Comparison of ENCODE assay signal across 1 cellular context in the genomic region with DNA sequence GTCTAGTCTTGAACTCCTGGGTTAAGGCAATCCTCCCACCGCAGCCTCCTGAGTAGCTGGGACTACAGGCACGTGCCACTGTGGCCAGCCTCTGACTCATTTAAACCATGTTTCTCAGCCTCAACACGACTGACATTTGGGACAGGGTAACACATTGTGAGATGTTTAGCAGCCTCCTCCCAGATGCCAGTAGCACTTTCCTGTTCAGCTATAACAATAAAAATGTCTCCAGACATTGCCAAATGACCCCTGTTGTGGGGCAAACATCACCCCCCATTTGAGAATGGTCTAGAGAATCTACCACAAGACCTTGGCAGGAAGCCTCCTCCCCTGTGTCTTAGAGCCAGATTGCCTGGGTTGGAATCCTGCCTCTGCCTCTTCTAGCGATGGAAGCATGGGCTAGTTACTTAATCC.
TF ChIP-seq lines count a peak whose summit lies in the region.

No MANE protein-coding gene starts in this region.

TF ChIP-seq in HepG2, 621 proteins besides CTCF, POLR2A, EP300 and RAD21 (continued from another document):
- TF ChIP-seq ZFAT (CRISPR knock-in tag; conservative IDR thresholded peaks at IDR 0.05) (no peak), NR3C1 (CRISPR knock-in tag; IDR thresholded peaks at IDR 0.05) (no peak), ZNF841 (CRISPR knock-in tag; IDR thresholded peaks at IDR 0.05; ENCODE audit: borderline replicate concordance) (no peak), TCF12 (IDR thresholded peaks at IDR 0.05) (no peak), TCF12 (CRISPR knock-in tag; IDR thresholded peaks at IDR 0.05) (no peak), ZNF101 (CRISPR knock-in tag; IDR thresholded peaks at IDR 0.05; ENCODE audit: borderline replicate concordance, low read depth) (no peak), ZNF569 (CRISPR knock-in tag; IDR thresholded peaks at IDR 0.05; ENCODE audit: borderline replicate concordance) (no peak), ZNF589 (CRISPR knock-in tag; conservative IDR thresholded peaks at IDR 0.05) (no peak), ZKSCAN1 (IDR thresholded peaks at IDR 0.05; ENCODE audit: low read length) (no peak), SP2 (CRISPR knock-in tag; IDR thresholded peaks at IDR 0.05) (no peak), TARDBP (CRISPR knock-in tag; IDR thresholded peaks at IDR 0.05) (no peak), ZNF136 (CRISPR knock-in tag; IDR thresholded peaks at IDR 0.05; ENCODE audit: low read depth) (no peak)
- TF ChIP-seq, protein P1, sequence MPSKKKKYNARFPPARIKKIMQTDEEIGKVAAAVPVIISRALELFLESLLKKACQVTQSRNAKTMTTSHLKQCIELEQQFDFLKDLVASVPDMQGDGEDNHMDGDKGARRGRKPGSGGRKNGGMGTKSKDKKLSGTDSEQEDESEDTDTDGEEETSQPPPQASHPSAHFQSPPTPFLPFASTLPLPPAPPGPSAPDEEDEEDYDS (CRISPR knock-in tag; IDR thresholded peaks at IDR 0.05): no peak
